9 cellular contexts compared by ENCODE assay signal in the genomic region with DNA sequence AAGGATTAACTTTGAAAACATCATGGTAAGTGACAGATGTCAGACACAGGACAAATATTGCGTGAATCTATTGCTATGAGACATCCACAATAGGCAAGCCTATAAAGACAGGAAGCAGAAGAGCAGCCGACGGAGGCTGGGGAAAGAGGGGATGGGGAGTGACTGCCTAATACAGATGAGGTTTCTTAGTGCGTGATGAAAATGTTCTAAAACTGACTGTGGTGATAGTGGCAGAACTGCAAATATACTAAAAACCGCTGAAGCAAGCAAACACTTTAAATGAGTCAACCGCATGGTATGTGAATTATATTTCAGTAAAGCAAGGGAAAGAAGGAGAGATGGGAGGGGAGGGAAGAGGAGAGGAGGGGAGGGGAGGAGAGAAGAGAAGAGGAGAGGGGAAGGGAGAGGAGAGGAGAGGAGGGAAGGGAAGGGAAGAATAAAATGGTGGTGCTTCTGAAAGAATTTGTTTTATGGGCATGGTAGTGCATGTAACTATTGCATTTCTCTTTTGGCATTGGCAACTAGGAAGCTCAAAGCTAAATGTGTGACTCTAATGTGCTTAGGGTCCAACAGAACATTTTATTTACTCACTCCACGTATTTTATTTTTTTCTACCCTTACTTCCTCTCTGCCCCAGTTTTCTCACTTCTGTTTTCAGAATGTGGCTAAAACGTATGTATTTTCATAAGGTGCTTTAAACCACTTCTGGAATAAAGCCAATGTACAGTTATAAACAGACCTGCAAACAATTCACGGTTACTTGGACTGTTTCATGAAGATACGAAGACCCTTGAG. TPM values are rescaled to one million over a fixed set of nuclear protein-coding genes. Genes with fewer than 3 reads are reported as not detected.
DNase-seq lines count a peak whose midpoint lies in the region; ATAC-seq and TF ChIP-seq lines count a peak whose summit lies in the region.
"Had no signal": no experiment of that assay in that cellular context is flagged by ENCODE, and none has a peak within 500 bp of the region (broad histone marks: within the 10 kb centered on the region; RNA-seq: fewer than 3 reads in every experiment).

No MANE protein-coding gene starts in this region.

- peak; percentile 58 for ATAC-seq in HG02885 (IDR thresholded peaks at IDR 0.05; ENCODE audit: poor library complexity, unreplicated experiment)
- peak; percentile 70 for ATAC-seq in Panc1

- in situ Hi-C loops in Panc1 (cut with HindIII; ENCODE audit: low pct_unique_long_range_greater_than_20kb, low sequenced_read_pairs): no loop called here

- BruUV-seq in Panc1 (replicated peaks; lab: Mats Ljungman, UMichigan): no TSS peak

- peak; percentile 44 for DNase-seq in activated CD4-positive, alpha-beta T cell treated with anti-CD3 and anti-CD28 coated beads for 48 hours
- DNase-seq in activated CD4-positive, alpha-beta T cell treated with anti-CD3 and anti-CD28 coated beads for 4 hours: no peak
- DNase-seq in Panc1 (ENCODE audit: low read depth, low spot score) (no peak), endothelial cell (ENCODE audit: low spot score) (no peak), smooth muscle cell of the brain vasculature (ENCODE audit: low read depth, low spot score) (peak; percentile 37), NCI-H446 (lab: John Stamatoyannopoulos, UW) (no peak), COLO829 (ENCODE audit: low spot score) (no peak)

- H3K9me3 ChIP-seq in Panc1 (ENCODE audit: control insufficient read depth, insufficient read depth, low read depth, low read length): no peaks in the 10 kb centered on the region
- H3K9me3 ChIP-seq: adrenal gland had no signal

- H3K27me3 Mint-ChIP-seq in endothelial cell (ENCODE audit: unreplicated experiment): peaks cover 7% of the 10 kb centered on the region

- H3K4me1 Mint-ChIP-seq in endothelial cell (ENCODE audit: unreplicated experiment): peaks cover 29% of the 10 kb centered on the region

- POLR2A ChIA-PET in Panc1 (lab: Charles Lee): no interaction called here

- H3K36me3 ChIP-seq in Panc1 (ENCODE audit: control insufficient read depth, insufficient read depth, low read length): no peaks in the 10 kb centered on the region

- TF ChIP-seq CTCF in Panc1 (IDR thresholded peaks at IDR 0.05) (no peak), endothelial cell (IDR thresholded peaks at IDR 0.05; ENCODE audit: unreplicated experiment) (no peak)

- no peak overlapping the region for H3K4me3 ChIP-seq in Panc1 (ENCODE audit: low read depth in 2 of 2, low read length in 2 of 2)
- H3K4me3 ChIP-seq: adrenal gland had no signal

- H3K27ac ChIP-seq in Panc1 (ENCODE audit: low read length): no peak overlapping the region

- intact Hi-C loops in Panc1 (cut with micrococcal nuclease; ENCODE audit: unreplicated experiment): no loop called here

- H3K27ac Mint-ChIP-seq in endothelial cell (ENCODE audit: unreplicated experiment): no peak overlapping the region

- peaks cover 3% of the 10 kb centered on the region for H3K4me1 ChIP-seq in Panc1 (ENCODE audit: control insufficient read depth, insufficient read depth, low read length)

- H3K36me3 Mint-ChIP-seq in endothelial cell (ENCODE audit: low read depth, unreplicated experiment): peaks cover 29% of the 10 kb centered on the region

- peak overlapping the region; percentile 42 for H3K4me3 Mint-ChIP-seq in endothelial cell (ENCODE audit: unreplicated experiment)

- no peaks in the 10 kb centered on the region for H3K9me3 Mint-ChIP-seq in endothelial cell (ENCODE audit: unreplicated experiment)

- H3K27me3 ChIP-seq in Panc1 (ENCODE audit: control insufficient read depth, insufficient read depth, low read length): no peaks in the 10 kb centered on the region
- H3K27me3 ChIP-seq: adrenal gland had no signal

- CTCF ChIA-PET in Panc1 (lab: Charles Lee): interaction anchor here (0.8 kb wide), 1 partner anchor 86 kb away, joined by 3 read pairs; no protein-coding TSS in a partner anchor

RNA-seq across cellular contexts. Expression of gene AKNA, which starts 21.3 kb away (rescaled TPM):
- total RNA-seq in Panc1 (2021; ENCODE audit: unreplicated experiment) (10.1 TPM), endothelial cell (ENCODE audit: unreplicated experiment) (79.1 TPM)
- polyA plus RNA-seq in Panc1 (2012; ENCODE audit: insufficient read length): 6.9 TPM

RNA-seq across cellular contexts. Expression of gene ORM2, which starts 36.9 kb away (rescaled TPM):
- total RNA-seq in Panc1 (2021; ENCODE audit: unreplicated experiment) (0.77 TPM), endothelial cell (ENCODE audit: unreplicated experiment) (not detected)
- not detected for polyA plus RNA-seq in Panc1 (2012; ENCODE audit: insufficient read length)

RNA-seq across cellular contexts. Expression of gene ORM1, which starts 43.6 kb away (rescaled TPM):
- total RNA-seq in Panc1 (2021; ENCODE audit: unreplicated experiment) (3.5 TPM), endothelial cell (ENCODE audit: unreplicated experiment) (not detected)
- polyA plus RNA-seq in Panc1 (2012; ENCODE audit: insufficient read length): not detected

Comparison
In these comparisons a context has a peak if more than half of its experiments do, and no peak if none do; other contexts are left out.
1. DNase-seq: peak in activated CD4-positive, alpha-beta T cell treated with anti-CD3 and anti-CD28 coated beads for 48 hours (single experiment) and smooth muscle cell of the brain vasculature (single experiment); none in activated CD4-positive, alpha-beta T cell treated with anti-CD3 and anti-CD28 coated beads for 4 hours (0 of 2), Panc1 (single experiment), endothelial cell (single experiment), NCI-H446 (0 of 2) and COLO829 (single experiment).